Comparison of ENCODE assay signal across 8 cellular contexts in genomic region chr11:33161120-33162005, GRCh38. TPM values are rescaled to one million over a fixed set of nuclear protein-coding genes. Genes with fewer than 3 reads are reported as not detected.
A peak's percentile ranks its signal among the peaks of the same experiment; 100 is the strongest.
DNase-seq lines count a peak whose midpoint lies in the region; TF ChIP-seq lines count a peak whose summit lies in the region.

Gene CSTF3, minus strand, starts transcription at chr11:33161480. Its CDS starts 155 bp downstream, at chr11:33161325.

- DNase-seq in Daoy (ENCODE audit: low read depth) = peak; percentile 99
- DNase-seq in GM23248 = peak; percentile 100
- peak; percentile 96 to 97 for DNase-seq in Kasumi-1 (lab: John Stamatoyannopoulos, UW)
- peak; percentile 98 for DNase-seq in RPMI7951 (ENCODE audit: low read depth)
- peak; percentile 91 for DNase-seq in activated T-helper 1 cell treated with anti-CD3 and anti-CD28 coated beads, Interleukin-12 subunit alpha, Interleukin-12 subunit beta, Interleukin-2, Interleukin-4 antibody, amounts not matched to agents 30 ng/mL and 10 ng/mL and 1 ng/mL, durations not matched to agents 14 hours and 24 hours and 36 hours (ENCODE audit: low spot score)
- DNase-seq in esophagus squamous epithelium (lab: John Stamatoyannopoulos, UW) = peak; percentile 92
- DNase-seq in myocyte (ENCODE audit: low read depth) = peak; percentile 99
- DNase-seq in stimulated activated CD8-positive, alpha-beta memory T cell treated with anti-CD3 and anti-CD28 coated beads, Interleukin-7, amount 100 ng/mL, for 48 hours (ENCODE audit: extremely low read depth in 1 of 2, low read depth in 1 of 2) = peak; percentile 90 to 97

- H3K27ac ChIP-seq in GM23248 = peak within 1 kb of the TSS; percentile 73
- H3K27ac ChIP-seq in esophagus squamous epithelium = peak within 1 kb of the TSS; percentile 74 to 91 (median 86)

- no peaks in the 10 kb centered on the region for H3K9me3 ChIP-seq in GM23248 (ENCODE audit: low read depth)
- no peaks in the 10 kb centered on the region for H3K9me3 ChIP-seq in esophagus squamous epithelium

- peak within 1 kb of the TSS; percentile 100 for H3K27ac Mint-ChIP-seq in activated T-helper 1 cell treated with anti-CD3 and anti-CD28 coated beads, Interleukin-12 subunit alpha, Interleukin-12 subunit beta, Interleukin-2, Interleukin-4 antibody, amounts not matched to agents 30 ng/mL and 10 ng/mL and 1 ng/mL, durations not matched to agents 14 hours and 24 hours and 36 hours

- peak; percentile 23 to 82 (median 60) for TF ChIP-seq CTCF in esophagus squamous epithelium (IDR thresholded peaks at IDR 0.05)

- H3K4me3 ChIP-seq in GM23248 (peak within 1 kb of the TSS; percentile 90), esophagus squamous epithelium (peak within 1 kb of the TSS; percentile 47 to 89 (median 81))

- H4K20me1 ChIP-seq in GM23248 (ENCODE audit: insufficient read depth) = no peaks in the 10 kb centered on the region

- peak within 1 kb of the TSS; percentile 100 for H3K4me3 Mint-ChIP-seq in activated T-helper 1 cell treated with anti-CD3 and anti-CD28 coated beads, Interleukin-12 subunit alpha, Interleukin-12 subunit beta, Interleukin-2, Interleukin-4 antibody, amounts not matched to agents 30 ng/mL and 10 ng/mL and 1 ng/mL, durations not matched to agents 14 hours and 24 hours and 36 hours

- H3K36me3 Mint-ChIP-seq in activated T-helper 1 cell treated with anti-CD3 and anti-CD28 coated beads, Interleukin-12 subunit alpha, Interleukin-12 subunit beta, Interleukin-2, Interleukin-4 antibody, amounts not matched to agents 30 ng/mL and 10 ng/mL and 1 ng/mL, durations not matched to agents 14 hours and 24 hours and 36 hours (ENCODE audit: low read depth) = peaks cover 16% of the 10 kb centered on the region

- in situ Hi-C loops in GM23248 (cut with MboI) = no loop called here

- intact Hi-C loops in activated T-helper 1 cell treated with anti-CD3 and anti-CD28 coated beads, Interleukin-12 subunit alpha, Interleukin-12 subunit beta, Interleukin-2, Interleukin-4 antibody, amounts not matched to agents 30 ng/mL and 10 ng/mL and 1 ng/mL, durations not matched to agents 14 hours and 24 hours and 36 hours (cut with micrococcal nuclease) = loop anchor here (1.0 to 10.0 kb wide), 11 partner anchors 97 to 1273 kb away; partner anchors contain the start of genes C11orf91, CAPRIN1, CAT and CD59
- intact Hi-C loops in esophagus squamous epithelium (cut with DNase I) = loop anchor here (5.0 to 10.0 kb wide), 2 partner anchors 103 to 166 kb away; no protein-coding TSS in a partner anchor

- H3K79me2 ChIP-seq in GM23248 (ENCODE audit: insufficient read depth) = peaks cover 56% of the 10 kb centered on the region

- no peaks in the 10 kb centered on the region for H3K27me3 ChIP-seq in GM23248 (replicated peaks; ENCODE audit: insufficient read depth)
- H3K27me3 ChIP-seq in esophagus squamous epithelium = no peaks in the 10 kb centered on the region

- peak within 1 kb of the TSS; percentile 92 for H3K4me2 ChIP-seq in GM23248 (ENCODE audit: unreplicated experiment)

- H3K36me3 ChIP-seq in GM23248 (ENCODE audit: low read depth) (no peaks in the 10 kb centered on the region), esophagus squamous epithelium (no peaks in the 10 kb centered on the region)

- no peaks in the 10 kb centered on the region for H3K9me2 ChIP-seq in GM23248 (ENCODE audit: insufficient read depth)

- peaks cover 40% of the 10 kb centered on the region for H3K4me1 Mint-ChIP-seq in activated T-helper 1 cell treated with anti-CD3 and anti-CD28 coated beads, Interleukin-12 subunit alpha, Interleukin-12 subunit beta, Interleukin-2, Interleukin-4 antibody, amounts not matched to agents 30 ng/mL and 10 ng/mL and 1 ng/mL, durations not matched to agents 14 hours and 24 hours and 36 hours (ENCODE audit: low read depth)

- H2AFZ ChIP-seq in GM23248 = peak within 1 kb of the TSS; percentile 90

- H3F3A ChIP-seq in GM23248 (ENCODE audit: insufficient read depth) = 0 out of 2 replicates have a peak, but pooled peaks cover 2% of the 10 kb centered on the region

- 2 to 3% methylated on average over 40 of the region's 40 CpGs for WGBS in GM23248 (ENCODE audit: low coverage in 1 of 2, low lambda C conversion rate in 2 of 2, missing lambda C conversion rate in 2 of 2), 2 experiments
- 3% methylated on average over 22 to 25 of the region's 40 CpGs for WGBS in esophagus squamous epithelium, 2 donors

- H3K4me1 ChIP-seq in GM23248 (ENCODE audit: insufficient read depth) = peaks cover 30% of the 10 kb centered on the region
- H3K4me1 ChIP-seq in esophagus squamous epithelium = peaks cover 5 to 52% (median 22%) of the 10 kb centered on the region in 3 donors

- H3K27me3 Mint-ChIP-seq in activated T-helper 1 cell treated with anti-CD3 and anti-CD28 coated beads, Interleukin-12 subunit alpha, Interleukin-12 subunit beta, Interleukin-2, Interleukin-4 antibody, amounts not matched to agents 30 ng/mL and 10 ng/mL and 1 ng/mL, durations not matched to agents 14 hours and 24 hours and 36 hours (ENCODE audit: insufficient read depth) = no peaks in the 10 kb centered on the region

- peak in 3 of 4 donors; percentile 38 to 66 (median 41) for TF ChIP-seq POLR2A in esophagus squamous epithelium (IDR thresholded peaks at IDR 0.05)

- peak within 1 kb of the TSS; percentile 94 for H3K9ac ChIP-seq in GM23248

- H3K9me3 Mint-ChIP-seq in activated T-helper 1 cell treated with anti-CD3 and anti-CD28 coated beads, Interleukin-12 subunit alpha, Interleukin-12 subunit beta, Interleukin-2, Interleukin-4 antibody, amounts not matched to agents 30 ng/mL and 10 ng/mL and 1 ng/mL, durations not matched to agents 14 hours and 24 hours and 36 hours = no peaks in the 10 kb centered on the region

RNA-seq across cellular contexts. Expression of gene CSTF3, which starts in this region (rescaled TPM):
- total RNA-seq in Daoy (2014; rRNA removed; shearing (Covaris generic)) = 31.4 and 35.4 TPM in 2 replicates
- total RNA-seq in GM23248 (2014; rRNA removed; shearing (Covaris generic)) = 11.1 and 15.7 TPM in 2 replicates
- 29.0 and 29.6 TPM in 2 replicates for polyA plus RNA-seq in GM23248 (2016; fragmentation: Nextera tagmentation; extraction: Ambion mirVana)
- 19.6 and 27.5 TPM in 2 replicates for total RNA-seq in RPMI7951 (2014; rRNA removed; shearing (Covaris generic))
- total RNA-seq in activated T-helper 1 cell treated with anti-CD3 and anti-CD28 coated beads, Interleukin-12 subunit alpha, Interleukin-12 subunit beta, Interleukin-2, Interleukin-4 antibody, amounts not matched to agents 30 ng/mL and 10 ng/mL and 1 ng/mL, durations not matched to agents 14 hours and 24 hours and 36 hours = 34.9 and 36.5 TPM in 2 replicates
- total RNA-seq in esophagus squamous epithelium (10 to 100 TPM; 11.2 to 23.3 (median 18.2) TPM), myocyte (24.4 and 28.5 TPM in 2 replicates)
- 22.0 TPM for polyA plus RNA-seq in myocyte (2012)

Comparison
In these comparisons a context has a peak if more than half of its experiments do, and no peak if none do; other contexts are left out.
1. Peak in every context shown above with its lines: DNase-seq, H3K4me3 ChIP-seq and H3K27ac ChIP-seq.